ENCODE assay signal across 8 cellular contexts in the genomic region with DNA sequence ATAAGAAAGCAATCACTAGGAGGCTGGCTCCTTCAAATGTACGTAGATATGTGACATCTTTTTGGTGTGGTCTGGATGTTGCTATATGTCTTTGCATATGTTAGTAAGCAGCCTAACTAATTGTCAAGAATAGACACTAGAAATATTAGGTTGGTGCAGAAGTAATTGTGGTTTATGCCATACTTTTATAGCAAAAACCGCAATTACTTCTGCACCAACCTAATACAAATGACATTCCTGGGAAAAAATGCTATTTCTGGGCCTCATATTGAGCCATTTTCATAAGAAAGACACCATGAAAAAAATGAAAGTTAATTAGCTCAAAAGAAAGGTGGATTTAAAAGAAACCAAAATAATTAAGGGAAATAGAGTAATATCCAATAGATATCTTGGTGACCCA.
"Had no signal": no experiment of that assay in that cellular context is flagged by ENCODE, and none has a peak within 500 bp of the region (broad histone marks: within the 10 kb centered on the region; RNA-seq: fewer than 3 reads in every experiment).

No MANE protein-coding gene starts in this region.

- ATAC-seq: GM12878 had no signal

- FAIRE-seq: G401.6, GM12878, GM12891, GM12892, GM18507, GM19239 had no signal

- DNase-seq: GDM1, GF-D8 had no signal

- H3K4me3 ChIP-seq: GM12878 had no signal
